In genomic region chr10:105339669-105340068, GRCh38 we compare ENCODE assay signal across 34 cellular contexts.
"Had no signal": no experiment of that assay in that cellular context is flagged by ENCODE, and none has a peak within 500 bp of the region (broad histone marks: within the 10 kb centered on the region; RNA-seq: fewer than 3 reads in every experiment).

No MANE protein-coding gene starts in this region.

- DNase-seq: Karpas-422, Kasumi-1, MG63, MM.1S, MV-4-11, NCI-H1048, NCI-H1092, NCI-H1092 treated with DMSO at 0.1 percent for 48 hours, NCI-H1105, NCI-H1105 treated with DMSO at 0.1 percent for 48 hours, NCI-H1417, NCI-H1417 treated with DMSO at 0.1 percent for 48 hours, NCI-H1436, NCI-H1436 treated with DMSO at 0.1 percent for 48 hours, NCI-H146, NCI-H1694, NCI-H1694 treated with DMSO at 0.1 percent for 48 hours, NCI-H187, NCI-H187 treated with DMSO at 0.1 percent for 48 hours, NCI-H1930, NCI-H2029, NCI-H2029 treated with DMSO at 0.1 percent for 48 hours, NCI-H2081, NCI-H2081 treated with DMSO at 0.1 percent for 48 hours, NCI-H2107, NCI-H2171, NCI-H2171 treated with DMSO at 0.1 percent for 48 hours, NCI-H2227 treated with DMSO at 0.1 percent for 48 hours, NCI-H226, NCI-H345, NCI-H446, NCI-H446 treated with DMSO at 0.1 percent for 48 hours, NCI-H510A, NCI-H510A treated with DMSO at 0.1 percent for 48 hours had no signal

- H3K9me3 ChIP-seq: MG63 had no signal

- H3K4me3 ChIP-seq: MG63 had no signal

- H3K36me3 ChIP-seq: MG63 had no signal

- H3K27me3 ChIP-seq: MG63 had no signal
